Comparison of ENCODE assay signal across 30 cellular contexts in the genomic region with DNA sequence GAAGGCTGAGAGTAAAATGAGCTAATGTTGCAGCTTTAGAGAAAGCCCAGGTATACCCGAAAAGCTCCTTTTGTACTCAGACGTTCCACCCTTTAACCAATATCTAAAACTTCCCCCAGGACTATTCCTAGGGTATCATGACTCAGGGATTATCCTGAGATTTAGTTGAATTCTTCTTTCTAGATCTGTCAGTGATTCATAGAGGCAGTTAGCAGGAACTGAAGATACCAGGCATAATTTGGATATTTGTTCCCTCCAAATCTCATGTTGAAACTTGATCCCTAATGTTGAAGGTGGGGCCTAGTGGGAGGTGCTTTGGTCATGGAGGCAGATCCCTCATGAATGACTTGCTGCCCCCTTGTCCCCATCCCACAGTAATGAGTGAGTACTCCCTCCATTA.
DNase-seq lines count a peak whose midpoint lies in the region; ATAC-seq, FAIRE-seq and TF ChIP-seq lines count a peak whose summit lies in the region.
"Had no signal": no experiment of that assay in that cellular context is flagged by ENCODE, and none has a peak within 500 bp of the region (broad histone marks: within the 10 kb centered on the region; RNA-seq: fewer than 3 reads in every experiment).

No MANE protein-coding gene starts in this region.

- H3K27ac ChIP-seq in astrocyte (ENCODE audit: low read depth, low read length) = no peak overlapping the region
- no peak overlapping the region for H3K27ac ChIP-seq in keratinocyte (ENCODE audit: control insufficient read depth, insufficient read depth, low read length)
- H3K27ac ChIP-seq: pancreas, right atrium auricular region, SK-N-MC had no signal

- peak; percentile 9 for DNase-seq in BJ (ENCODE audit: low read depth)
- peak; percentile 49 for DNase-seq in HT1080 (ENCODE audit: low read depth)
- peak; percentile 59 for DNase-seq in astrocyte (ENCODE audit: low read depth)
- no peak for DNase-seq in keratinocyte (ENCODE audit: low read depth, low spot score)
- no peak for DNase-seq in activated T-cell treated with anti-CD3 and anti-CD28 coated beads, Interleukin-2, amount 50 U/mL, for 4 hours
- no peak for DNase-seq in NCI-H345 treated with DMSO at 0.1 percent for 48 hours (lab: John Stamatoyannopoulos, UW; ENCODE audit: unreplicated experiment)
- DNase-seq in NCI-H1930 (lab: John Stamatoyannopoulos, UW) = no peak
- no peak for DNase-seq in GDM1 (lab: John Stamatoyannopoulos, UW)
- DNase-seq: activated CD4-positive, alpha-beta T cell treated with anti-CD3 and anti-CD28 coated beads, Interleukin-2, amount 10 ng/mL, durations not matched to agents 24 days and 14 days; effector CD8-positive, alpha-beta T cell; HFFc6; hippocampal formation; KG1; mucosa of descending colon; MV-4-11; NCI-H146; NCI-H69; nephron progenitor cell; pancreas; RPMI8226; stimulated activated CD4-positive, alpha-beta T cell treated with anti-CD3 and anti-CD28 coated beads, Interleukin-4, amount 100 ng/mL, for 1 hour; stimulated activated naive B cell treated with anti-CD40 and anti-IgM and Interleukin-4, amounts not matched to agents 10 μg/mL and 1 μg/mL and 100 μg/mL, for 72 hours had no signal

- no peak overlapping the region for H3K4me3 ChIP-seq in BJ (ENCODE audit: low read depth, low read length)
- no peak overlapping the region for H3K4me3 ChIP-seq in astrocyte (ENCODE audit: insufficient read depth, low read depth, low read length)
- no peak overlapping the region for H3K4me3 ChIP-seq in keratinocyte (ENCODE audit: control insufficient read depth in 2 of 3, extremely low read depth in 1 of 3, insufficient read depth in 2 of 3, low read depth in 1 of 3, low read length in 3 of 3)
- H3K4me3 ChIP-seq: mucosa of descending colon, pancreas, right atrium auricular region, SK-N-MC had no signal

- ATAC-seq in activated T-cell treated with anti-CD3 and anti-CD28 coated beads, Interleukin-2, amount 50 U/mL, for 4 hours = no peak
- ATAC-seq: activated T-helper 17 cell treated with anti-CD3 and anti-CD28 coated beads, Interleukin-2, amount 50 U/mL, for 72 hours; mucosa of descending colon; pancreas; stimulated activated naive B cell treated with anti-CD40 and anti-IgM and Interleukin-4, amounts not matched to agents 10 μg/mL and 1 μg/mL and 100 μg/mL, for 72 hours had no signal

- H3K9me3 ChIP-seq in astrocyte (ENCODE audit: insufficient read depth, low read depth, low read length) = no peaks in the 10 kb centered on the region
- H3K9me3 ChIP-seq in keratinocyte (ENCODE audit: control insufficient read depth, low read depth, low read length) = no peaks in the 10 kb centered on the region
- H3K9me3 ChIP-seq: mucosa of descending colon, pancreas had no signal

- H2AFZ ChIP-seq in astrocyte (ENCODE audit: low read depth, low read length) (no peak overlapping the region), keratinocyte (ENCODE audit: control insufficient read depth, low read length) (peak overlapping the region; percentile 53)

- H3K9me1 ChIP-seq in keratinocyte (ENCODE audit: control insufficient read depth, extremely low read depth, insufficient read depth, low read length) = no peaks in the 10 kb centered on the region

- H3K9ac ChIP-seq in astrocyte (ENCODE audit: low read length) (no peak overlapping the region), keratinocyte (ENCODE audit: control insufficient read depth, extremely low read depth, insufficient read depth, low read length) (no peak overlapping the region)

- H4K20me1 ChIP-seq in astrocyte (ENCODE audit: insufficient read depth, low read length) (no peaks in the 10 kb centered on the region), keratinocyte (ENCODE audit: control insufficient read depth, extremely low read depth, insufficient read depth, low read length) (no peaks in the 10 kb centered on the region)

- H3K79me2 ChIP-seq in astrocyte (ENCODE audit: insufficient read depth, low read length) (no peaks in the 10 kb centered on the region), keratinocyte (ENCODE audit: control insufficient read depth, insufficient read depth, low read length) (no peaks in the 10 kb centered on the region)

- no peak for FAIRE-seq in astrocyte (lab: Jason Lieb, UNC)
- peak; percentile 59 for FAIRE-seq in keratinocyte (lab: Jason Lieb, UNC)
- FAIRE-seq: frontal cortex, pancreas, urothelium cell line had no signal

- POLR2A ChIA-PET in BJ (lab: Charles Lee) = no interaction called here

- H3K36me3 ChIP-seq in BJ (ENCODE audit: control insufficient read depth, insufficient read depth, low read length) = no peaks in the 10 kb centered on the region
- H3K36me3 ChIP-seq in astrocyte (ENCODE audit: insufficient read depth, low read length) = no peaks in the 10 kb centered on the region
- H3K36me3 ChIP-seq in keratinocyte (ENCODE audit: control insufficient read depth in 2 of 2, extremely low read depth in 1 of 2, insufficient read depth in 2 of 2, low read length in 2 of 2) = no peaks in the 10 kb centered on the region
- H3K36me3 ChIP-seq: pancreas, right atrium auricular region had no signal

- no peak overlapping the region for H3K27ac Mint-ChIP-seq in astrocyte (ENCODE audit: unreplicated experiment)
- H3K27ac Mint-ChIP-seq: activated CD4-positive, alpha-beta T cell treated with anti-CD3 and anti-CD28 coated beads, Interleukin-2, amount 10 ng/mL, durations not matched to agents 24 days and 14 days; activated naive CD8-positive, alpha-beta T cell; activated T-helper 17 cell treated with anti-CD3 and anti-CD28 coated beads, Interleukin-2, amount 50 U/mL, for 72 hours; CD14-positive monocyte; HFFc6; nephron progenitor cell; stimulated activated naive B cell treated with anti-CD40 and anti-IgM and Interleukin-4, amounts not matched to agents 10 μg/mL and 1 μg/mL and 100 μg/mL, for 72 hours; T-helper 1 cell treated with Interleukin-12 subunit alpha and Interleukin-12 subunit beta and Interleukin-4 antibody, amounts not matched to agents 30 μg/mL and 1 μg/mL, for 36 hours had no signal

- H3K36me3 Mint-ChIP-seq in astrocyte (ENCODE audit: low read depth, unreplicated experiment) = no peaks in the 10 kb centered on the region
- H3K36me3 Mint-ChIP-seq in activated T-cell treated with anti-CD3 and anti-CD28 coated beads, Interleukin-2, amount 50 U/mL, for 4 hours (ENCODE audit: insufficient read depth) = no peaks in the 10 kb centered on the region
- H3K36me3 Mint-ChIP-seq: activated naive CD8-positive, alpha-beta T cell; CD14-positive monocyte; stimulated activated naive B cell treated with anti-CD40 and anti-IgM and Interleukin-4, amounts not matched to agents 10 μg/mL and 1 μg/mL and 100 μg/mL, for 72 hours had no signal

- no peak for TF ChIP-seq CTCF in BJ (IDR thresholded peaks at IDR 0.05; ENCODE audit: insufficient read depth, low read depth, low read length)
- no peak for TF ChIP-seq CTCF in astrocyte (IDR thresholded peaks at IDR 0.05; ENCODE audit: insufficient read depth, low read depth, low read length)
- no peak for TF ChIP-seq CTCF in keratinocyte (optimal IDR thresholded peaks at IDR 0.05 in 1 of 3, IDR thresholded peaks at IDR 0.05 in 1 of 3, conservative IDR thresholded peaks at IDR 0.05 in 1 of 3; ENCODE audit: extremely low read depth in 1 of 3, insufficient read depth in 2 of 3, low read length in 3 of 3)

- no peaks in the 10 kb centered on the region for H3K27me3 ChIP-seq in BJ (ENCODE audit: control insufficient read depth, insufficient read depth, low read length)
- H3K27me3 ChIP-seq in astrocyte (ENCODE audit: insufficient read depth, low read length) = no peaks in the 10 kb centered on the region
- H3K27me3 ChIP-seq in keratinocyte (ENCODE audit: control insufficient read depth, extremely low read depth, insufficient read depth, low read length) = no peaks in the 10 kb centered on the region
- H3K27me3 ChIP-seq: pancreas, right atrium auricular region had no signal

- H3K4me1 ChIP-seq in astrocyte (ENCODE audit: insufficient read depth, low read length) = no peaks in the 10 kb centered on the region
- H3K4me1 ChIP-seq in keratinocyte (ENCODE audit: control insufficient read depth, extremely low read depth, insufficient read depth, low read length) = peaks cover 11% of the 10 kb centered on the region
- H3K4me1 ChIP-seq: pancreas, right atrium auricular region had no signal

- no peak overlapping the region for H3K4me3 Mint-ChIP-seq in astrocyte (ENCODE audit: unreplicated experiment)
- no peak overlapping the region for H3K4me3 Mint-ChIP-seq in activated T-cell treated with anti-CD3 and anti-CD28 coated beads, Interleukin-2, amount 50 U/mL, for 4 hours
- H3K4me3 Mint-ChIP-seq: activated CD4-positive, alpha-beta T cell treated with anti-CD3 and anti-CD28 coated beads, Interleukin-2, amount 10 ng/mL, durations not matched to agents 24 days and 14 days; activated naive CD8-positive, alpha-beta T cell; activated T-helper 17 cell treated with anti-CD3 and anti-CD28 coated beads, Interleukin-2, amount 50 U/mL, for 72 hours; CD14-positive monocyte; HFFc6; nephron progenitor cell; stimulated activated naive B cell treated with anti-CD40 and anti-IgM and Interleukin-4, amounts not matched to agents 10 μg/mL and 1 μg/mL and 100 μg/mL, for 72 hours; T-helper 1 cell treated with Interleukin-12 subunit alpha and Interleukin-12 subunit beta and Interleukin-4 antibody, amounts not matched to agents 30 μg/mL and 1 μg/mL, for 36 hours had no signal

- dilution Hi-C loops in keratinocyte (cut with MboI; ENCODE audit: extremely low pct_ligation_motif_present, low sequenced_read_pairs) = no loop called here

- H3K4me2 ChIP-seq in astrocyte (ENCODE audit: low read length) (no peak overlapping the region), keratinocyte (ENCODE audit: control insufficient read depth, extremely low read depth, insufficient read depth, low read depth, low read length) (peak overlapping the region; percentile 39)

- H3K27me3 Mint-ChIP-seq in astrocyte (ENCODE audit: low read depth, unreplicated experiment) = no peaks in the 10 kb centered on the region
- H3K27me3 Mint-ChIP-seq in activated T-cell treated with anti-CD3 and anti-CD28 coated beads, Interleukin-2, amount 50 U/mL, for 4 hours (ENCODE audit: low read depth) = no peaks in the 10 kb centered on the region
- H3K27me3 Mint-ChIP-seq: activated CD4-positive, alpha-beta T cell treated with anti-CD3 and anti-CD28 coated beads, Interleukin-2, amount 10 ng/mL, durations not matched to agents 24 days and 14 days; activated naive CD8-positive, alpha-beta T cell; activated T-helper 17 cell treated with anti-CD3 and anti-CD28 coated beads, Interleukin-2, amount 50 U/mL, for 72 hours had no signal

- no peaks in the 10 kb centered on the region for H3K4me1 Mint-ChIP-seq in astrocyte (ENCODE audit: low read depth, unreplicated experiment)
- H3K4me1 Mint-ChIP-seq in activated T-cell treated with anti-CD3 and anti-CD28 coated beads, Interleukin-2, amount 50 U/mL, for 4 hours (ENCODE audit: low read depth) = no peaks in the 10 kb centered on the region
- H3K4me1 Mint-ChIP-seq: activated CD4-positive, alpha-beta T cell treated with anti-CD3 and anti-CD28 coated beads, Interleukin-2, amount 10 ng/mL, durations not matched to agents 24 days and 14 days; activated T-helper 17 cell treated with anti-CD3 and anti-CD28 coated beads, Interleukin-2, amount 50 U/mL, for 72 hours; CD14-positive monocyte; nephron progenitor cell; stimulated activated naive B cell treated with anti-CD40 and anti-IgM and Interleukin-4, amounts not matched to agents 10 μg/mL and 1 μg/mL and 100 μg/mL, for 72 hours had no signal

- no peaks in the 10 kb centered on the region for H3K9me3 Mint-ChIP-seq in astrocyte (ENCODE audit: unreplicated experiment)
- peaks cover 13% of the 10 kb centered on the region for H3K9me3 Mint-ChIP-seq in activated T-cell treated with anti-CD3 and anti-CD28 coated beads, Interleukin-2, amount 50 U/mL, for 4 hours
- H3K9me3 Mint-ChIP-seq: activated CD4-positive, alpha-beta T cell treated with anti-CD3 and anti-CD28 coated beads, Interleukin-2, amount 10 ng/mL, durations not matched to agents 24 days and 14 days; nephron progenitor cell; T-helper 1 cell treated with Interleukin-12 subunit alpha and Interleukin-12 subunit beta and Interleukin-4 antibody, amounts not matched to agents 30 μg/mL and 1 μg/mL, for 36 hours had no signal

- CTCF ChIA-PET in BJ (lab: Yijun Ruan, JAX) = interaction anchor here (1.3 kb wide), 1 partner anchor 10 kb away, joined by 4 read pairs; no protein-coding TSS in a partner anchor

Comparison
In these comparisons a context has a peak if more than half of its experiments do, and no peak if none do; other contexts are left out.
1. DNase-seq: peak in BJ (single experiment), HT1080 (single experiment) and astrocyte (single experiment); none in keratinocyte (single experiment), activated T-cell treated with anti-CD3 and anti-CD28 coated beads, Interleukin-2, amount 50 U/mL, for 4 hours (single experiment), NCI-H345 treated with DMSO at 0.1 percent for 48 hours (single experiment), NCI-H1930 (0 of 2) and GDM1 (single experiment).